Comparison of ENCODE assay signal across 8 cellular contexts in the genomic region with DNA sequence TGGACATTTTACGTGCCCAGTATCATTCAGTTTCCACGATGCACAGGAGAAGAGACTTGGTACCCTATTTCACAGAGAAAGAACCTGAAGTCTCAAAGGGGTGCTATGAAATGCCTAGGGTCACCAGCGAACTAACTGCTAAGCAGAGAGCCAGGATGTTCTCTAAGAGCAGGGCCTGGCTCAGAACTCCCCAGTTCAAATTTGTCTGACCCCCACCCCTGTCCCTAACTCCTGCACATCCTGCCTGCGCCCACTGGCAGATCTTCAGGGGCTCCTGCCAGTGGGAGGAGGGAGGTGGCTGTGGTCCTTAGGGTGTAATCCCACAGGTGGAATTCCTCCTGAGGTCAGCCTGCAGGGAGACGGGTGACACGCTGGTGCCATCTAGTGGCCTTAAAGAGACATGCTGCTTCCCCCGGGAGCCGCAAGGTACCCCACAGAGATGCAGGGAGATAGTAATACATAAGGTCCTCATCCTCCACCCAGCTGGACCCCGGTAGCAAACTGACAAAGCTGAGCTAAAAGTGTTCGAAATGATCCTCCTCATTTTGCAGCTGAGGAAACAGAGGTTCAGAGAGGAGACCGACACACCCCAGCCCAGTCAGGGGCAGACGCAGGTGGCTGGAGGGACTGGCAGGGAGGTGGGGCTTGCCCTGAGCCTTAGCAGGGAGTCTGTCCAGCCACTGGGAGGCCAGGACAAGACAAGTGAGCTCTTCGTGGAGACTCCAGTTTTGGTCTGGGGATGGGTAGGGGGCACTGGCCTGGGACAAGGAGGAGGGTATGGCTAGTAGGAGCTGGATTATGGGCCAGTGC. TPM values are rescaled to one million over a fixed set of nuclear protein-coding genes. Genes with fewer than 3 reads are reported as not detected.
DNase-seq lines count a peak whose midpoint lies in the region; ATAC-seq and TF ChIP-seq lines count a peak whose summit lies in the region.

No MANE protein-coding gene starts in this region.

- DNase-seq in GM12865 (ENCODE audit: low read depth) (peak; percentile 73), NCI-H1105 treated with DMSO at 0.1 percent for 48 hours (lab: John Stamatoyannopoulos, UW) (peak; percentile 71), T1000 (lab: John Stamatoyannopoulos, UW) (peak; percentile 48), body of pancreas (peak; percentile 61 to 71 (median 69)), iPS DF 19.7 (ENCODE audit: low read depth, low spot score) (peak; percentile 25), spleen (peak; percentile 84)

- WGBS in body of pancreas, 2 donors, result 26 to 28% methylated on average over 12 to 13 of the region's 13 CpGs
- 25 to 34% (median 28%) methylated on average over 13 of the region's 13 CpGs for WGBS in spleen, 5 donors

- H3K27me3 ChIP-seq in body of pancreas (no peaks in the 10 kb centered on the region), spleen (replicated peaks in 1 of 7) (no peaks in the 10 kb centered on the region)

- intact Hi-C loops in body of pancreas (cut with DNase I), result loop anchor here (5.0 kb wide), 1 partner anchor 231 kb away; no protein-coding TSS in a partner anchor
- intact Hi-C loops in spleen (cut with DNase I; ENCODE audit: low total_unique reads), result loop anchor here (2.0 to 5.0 kb wide), 2 partner anchors 150 to 231 kb away; no protein-coding TSS in a partner anchor

- H3K4me3 ChIP-seq in GM12865 (ENCODE audit: low read depth, low read length), result no peak overlapping the region
- H3K4me3 ChIP-seq in body of pancreas, result no peak overlapping the region
- no peak overlapping the region for H3K4me3 ChIP-seq in spleen

- H3K4me1 ChIP-seq in body of pancreas (peaks cover 4% of the 10 kb centered on the region), spleen (peaks cover 0 to 10% (median 6%) of the 10 kb centered on the region in 6 donors)

- ATAC-seq in body of pancreas (peak; percentile 79), HG02678 (IDR thresholded peaks at IDR 0.05; ENCODE audit: unreplicated experiment) (no peak), HG03520 (IDR thresholded peaks at IDR 0.05; ENCODE audit: unreplicated experiment) (no peak)

- TF ChIP-seq CTCF in GM12865 (IDR thresholded peaks at IDR 0.05; ENCODE audit: insufficient read depth, low read depth, low read length, missing control alignments), result peak; percentile 93
- peak; percentile 79 to 92 (median 89) for TF ChIP-seq CTCF in body of pancreas (IDR thresholded peaks at IDR 0.05)
- peak; percentile 76 to 97 (median 92) for TF ChIP-seq CTCF in spleen (IDR thresholded peaks at IDR 0.05 in 8 of 11, conservative IDR thresholded peaks at IDR 0.05 in 3 of 11)

- TF ChIP-seq POLR2A in body of pancreas (IDR thresholded peaks at IDR 0.05) (no peak), spleen (IDR thresholded peaks at IDR 0.05) (no peak)

- H3K36me3 ChIP-seq in body of pancreas (replicated peaks in 1 of 2; ENCODE audit: insufficient read depth in 1 of 2, low read depth in 2 of 2), result no peaks in the 10 kb centered on the region
- H3K36me3 ChIP-seq in spleen, result no peaks in the 10 kb centered on the region

- H3K27ac ChIP-seq in body of pancreas, result peak overlapping the region in 1 of 4 donors; percentile 33
- no peak overlapping the region for H3K27ac ChIP-seq in spleen

- H3K9me3 ChIP-seq in body of pancreas, result no peaks in the 10 kb centered on the region
- no peaks in the 10 kb centered on the region for H3K9me3 ChIP-seq in spleen

RNA-seq across cellular contexts. Expression of a gene that starts 34.1 kb away (rescaled TPM):
- total RNA-seq in body of pancreas (1 to 10 TPM in 1 of 2 donors, not detected in 1; 1.3 TPM), spleen (under 1 TPM in 1 of 7 donors, not detected in 6; 0.64 TPM)
- polyA plus RNA-seq in spleen, result 1 to 10 TPM in 2 of 3 donors, under 1 TPM in 1; 0.93 to 5.0 (median 1.2) TPM

RNA-seq across cellular contexts. Expression of a gene that starts 42.4 kb away (rescaled TPM):
- 1 to 10 TPM in 1 of 2 donors, under 1 TPM in 1; 0.26 to 3.6 TPM for total RNA-seq in body of pancreas
- under 1 TPM in 4 of 7 donors, not detected in 3; 0.14 to 0.44 (median 0.22) TPM for total RNA-seq in spleen
- under 1 TPM; 0.04 to 0.24 (median 0.13) TPM for polyA plus RNA-seq in spleen

Comparison
In these comparisons a context has a peak if more than half of its experiments do, and no peak if none do; other contexts are left out.
1. DNase-seq: peak in every context shown above with its lines; median percentile 84 in spleen; 73 in GM12865; 71 in NCI-H1105 treated with DMSO at 0.1 percent for 48 hours; 69 in body of pancreas; 48 in T1000; 25 in iPS DF 19.7.